ENCODE assay signal across 13 cellular contexts in genomic region chr17:10251212-10251948, GRCh38. TPM values are rescaled to one million over a fixed set of nuclear protein-coding genes. Genes with fewer than 3 reads are reported as not detected.
A peak's percentile ranks its signal among the peaks of the same experiment; 100 is the strongest.
DNase-seq lines count a peak whose midpoint lies in the region; ATAC-seq and TF ChIP-seq lines count a peak whose summit lies in the region.
"Had no signal": no experiment of that assay in that cellular context is flagged by ENCODE, and none has a peak within 500 bp of the region (broad histone marks: within the 10 kb centered on the region; RNA-seq: fewer than 3 reads in every experiment).

No MANE protein-coding gene starts in this region.

- no peaks in the 10 kb centered on the region for H4K20me1 ChIP-seq in GM23338 (replicated peaks; ENCODE audit: insufficient read depth)

- intact Hi-C loops in body of pancreas (cut with DNase I): no loop called here

- WGBS in body of pancreas, 2 donors: 49 to 50% methylated on average over 11 of the region's 11 CpGs

- peak; percentile 40 to 58 for ATAC-seq in activated T-cell treated with anti-CD3 and anti-CD28 coated beads, Interleukin-2, amount 50 U/mL, for 72 hours (replicated peaks in 1 of 2)
- no peak for ATAC-seq in GM23338
- peak; percentile 92 for ATAC-seq in HG03457 (IDR thresholded peaks at IDR 0.05; ENCODE audit: unreplicated experiment)
- peak; percentile 98 for ATAC-seq in stimulated activated naive B cell treated with anti-CD40 and anti-IgM and Interleukin-4, amounts not matched to agents 10 μg/mL and 1 μg/mL and 100 μg/mL, for 72 hours (replicated peaks)
- ATAC-seq in body of pancreas: no peak

- no peak overlapping the region for H3K4me3 Mint-ChIP-seq in activated T-cell treated with anti-CD3 and anti-CD28 coated beads, Interleukin-2, amount 50 U/mL, for 72 hours
- H3K4me3 Mint-ChIP-seq in activated T-cell treated with anti-CD3 and anti-CD28 coated beads, Interleukin-2, amount 50 U/mL, for 24 hours: no peak overlapping the region
- no peak overlapping the region for H3K4me3 Mint-ChIP-seq in GM23338
- peak overlapping the region; percentile 37 to 64 for H3K4me3 Mint-ChIP-seq in stimulated activated naive B cell treated with anti-CD40 and anti-IgM and Interleukin-4, amounts not matched to agents 10 μg/mL and 1 μg/mL and 100 μg/mL, for 72 hours
- H3K4me3 Mint-ChIP-seq: nephron; T-helper 1 cell treated with Interleukin-12 subunit alpha and Interleukin-12 subunit beta and Interleukin-4 antibody, amounts not matched to agents 30 μg/mL and 1 μg/mL, for 36 hours had no signal

- no peaks in the 10 kb centered on the region for H3K27me3 ChIP-seq in GM23338 (ENCODE audit: insufficient read depth)
- H3K27me3 ChIP-seq in body of pancreas: no peaks in the 10 kb centered on the region
- H3K27me3 ChIP-seq: hepatocyte had no signal

- H3K4me1 ChIP-seq in GM23338 (ENCODE audit: insufficient read depth) (no peaks in the 10 kb centered on the region), body of pancreas (no peaks in the 10 kb centered on the region)

- TF ChIP-seq POLR2A in body of pancreas (IDR thresholded peaks at IDR 0.05): no peak

- DNase-seq in activated T-cell treated with anti-CD3 and anti-CD28 coated beads, Interleukin-2, amount 50 U/mL, for 72 hours: no peak
- DNase-seq in activated T-cell treated with anti-CD3 and anti-CD28 coated beads, Interleukin-2, amount 50 U/mL, for 24 hours: no peak
- DNase-seq in GM23338 (ENCODE audit: low spot score): no peak
- DNase-seq in stimulated activated naive B cell treated with anti-CD40 and anti-IgM and Interleukin-4, amounts not matched to agents 10 μg/mL and 1 μg/mL and 100 μg/mL, for 72 hours: peak; percentile 55
- DNase-seq in activated T-cell treated with anti-CD3 and anti-CD28 coated beads, Interleukin-2, amount 50 U/mL, for 1 hour: no peak
- no peak for DNase-seq in body of pancreas
- DNase-seq in NCI-H345 treated with DMSO at 0.1 percent for 48 hours (lab: John Stamatoyannopoulos, UW; ENCODE audit: unreplicated experiment): no peak
- DNase-seq: stimulated activated CD4-positive, alpha-beta T cell treated with anti-CD3 and anti-CD28 coated beads, Interleukin-4, amount 100 ng/mL, for 1 hour had no signal

- H3K4me3 ChIP-seq in GM23338 (no peak overlapping the region), body of pancreas (no peak overlapping the region)
- H3K4me3 ChIP-seq: hepatocyte had no signal

- no peak overlapping the region for H3K27ac Mint-ChIP-seq in activated T-cell treated with anti-CD3 and anti-CD28 coated beads, Interleukin-2, amount 50 U/mL, for 72 hours
- no peak overlapping the region for H3K27ac Mint-ChIP-seq in activated T-cell treated with anti-CD3 and anti-CD28 coated beads, Interleukin-2, amount 50 U/mL, for 24 hours
- no peak overlapping the region for H3K27ac Mint-ChIP-seq in GM23338
- peak overlapping the region; percentile 92 for H3K27ac Mint-ChIP-seq in stimulated activated naive B cell treated with anti-CD40 and anti-IgM and Interleukin-4, amounts not matched to agents 10 μg/mL and 1 μg/mL and 100 μg/mL, for 72 hours
- H3K27ac Mint-ChIP-seq: activated T-helper 2 cell treated with anti-CD3 and anti-CD28 coated beads, Interferon-gamma antibody, Interleukin-2, Interleukin-4, amounts not matched to agents 10 μg/mL and 5 μg/mL and 100 μg/mL, durations not matched to agents 14 hours and 24 hours and 36 hours; nephron; T-helper 1 cell treated with Interleukin-12 subunit alpha and Interleukin-12 subunit beta and Interleukin-4 antibody, amounts not matched to agents 30 μg/mL and 1 μg/mL, for 36 hours had no signal

- H3K9me3 Mint-ChIP-seq in activated T-cell treated with anti-CD3 and anti-CD28 coated beads, Interleukin-2, amount 50 U/mL, for 72 hours: no peaks in the 10 kb centered on the region
- H3K9me3 Mint-ChIP-seq in activated T-cell treated with anti-CD3 and anti-CD28 coated beads, Interleukin-2, amount 50 U/mL, for 24 hours: no peaks in the 10 kb centered on the region
- H3K9me3 Mint-ChIP-seq in GM23338: no peaks in the 10 kb centered on the region
- peaks cover 0 to 4% of the 10 kb centered on the region in 2 donors for H3K9me3 Mint-ChIP-seq in stimulated activated naive B cell treated with anti-CD40 and anti-IgM and Interleukin-4, amounts not matched to agents 10 μg/mL and 1 μg/mL and 100 μg/mL, for 72 hours
- H3K9me3 Mint-ChIP-seq: activated T-helper 2 cell treated with anti-CD3 and anti-CD28 coated beads, Interferon-gamma antibody, Interleukin-2, Interleukin-4, amounts not matched to agents 10 μg/mL and 5 μg/mL and 100 μg/mL, durations not matched to agents 14 hours and 24 hours and 36 hours; nephron; T-helper 1 cell treated with Interleukin-12 subunit alpha and Interleukin-12 subunit beta and Interleukin-4 antibody, amounts not matched to agents 30 μg/mL and 1 μg/mL, for 36 hours had no signal

- no peaks in the 10 kb centered on the region for H3K9me3 ChIP-seq in body of pancreas

- H3F3A ChIP-seq in GM23338 (replicated peaks; ENCODE audit: low read depth): no peaks in the 10 kb centered on the region

- no peak overlapping the region for H3K4me2 ChIP-seq in GM23338
- H3K4me2 ChIP-seq: hepatocyte had no signal

- no peaks in the 10 kb centered on the region for H3K4me1 Mint-ChIP-seq in activated T-cell treated with anti-CD3 and anti-CD28 coated beads, Interleukin-2, amount 50 U/mL, for 72 hours (ENCODE audit: low read depth)
- peaks cover 10% of the 10 kb centered on the region for H3K4me1 Mint-ChIP-seq in activated T-cell treated with anti-CD3 and anti-CD28 coated beads, Interleukin-2, amount 50 U/mL, for 24 hours (ENCODE audit: low read depth)
- no peaks in the 10 kb centered on the region for H3K4me1 Mint-ChIP-seq in GM23338
- peaks cover 11 to 19% of the 10 kb centered on the region in 2 donors for H3K4me1 Mint-ChIP-seq in stimulated activated naive B cell treated with anti-CD40 and anti-IgM and Interleukin-4, amounts not matched to agents 10 μg/mL and 1 μg/mL and 100 μg/mL, for 72 hours

- TF ChIP-seq CTCF in GM23338 (conservative IDR thresholded peaks at IDR 0.05; ENCODE audit: low read depth in 2 of 2): no peak
- TF ChIP-seq CTCF in body of pancreas (IDR thresholded peaks at IDR 0.05): no peak

- H3K79me2 ChIP-seq in GM23338 (replicated peaks; ENCODE audit: insufficient read depth): no peaks in the 10 kb centered on the region
- H3K79me2 ChIP-seq: hepatocyte had no signal

- H3K36me3 ChIP-seq in GM23338 (ENCODE audit: insufficient read depth): no peaks in the 10 kb centered on the region
- no peaks in the 10 kb centered on the region for H3K36me3 ChIP-seq in body of pancreas (replicated peaks in 1 of 2; ENCODE audit: insufficient read depth in 1 of 2, low read depth in 2 of 2)

- peaks cover 10% of the 10 kb centered on the region; the same call in 1 of the 2 replicates for H3K9me2 ChIP-seq in GM23338 (ENCODE audit: insufficient read depth)

- H3K27me3 Mint-ChIP-seq in activated T-cell treated with anti-CD3 and anti-CD28 coated beads, Interleukin-2, amount 50 U/mL, for 72 hours (ENCODE audit: low read depth): peaks cover 4% of the 10 kb centered on the region
- H3K27me3 Mint-ChIP-seq in activated T-cell treated with anti-CD3 and anti-CD28 coated beads, Interleukin-2, amount 50 U/mL, for 24 hours: peaks cover 6% of the 10 kb centered on the region
- no peaks in the 10 kb centered on the region for H3K27me3 Mint-ChIP-seq in GM23338 (ENCODE audit: insufficient read depth, low read depth, poor library complexity)
- H3K27me3 Mint-ChIP-seq in stimulated activated naive B cell treated with anti-CD40 and anti-IgM and Interleukin-4, amounts not matched to agents 10 μg/mL and 1 μg/mL and 100 μg/mL, for 72 hours: peaks cover 12 to 21% of the 10 kb centered on the region in 2 donors

- H3K27ac ChIP-seq in GM23338 (ENCODE audit: low read depth) (no peak overlapping the region), body of pancreas (no peak overlapping the region)
- H3K27ac ChIP-seq: hepatocyte had no signal

- H2AFZ ChIP-seq in GM23338: no peak overlapping the region
- H2AFZ ChIP-seq: hepatocyte had no signal

- no peaks in the 10 kb centered on the region for H3K36me3 Mint-ChIP-seq in activated T-cell treated with anti-CD3 and anti-CD28 coated beads, Interleukin-2, amount 50 U/mL, for 72 hours (ENCODE audit: insufficient read depth in 2 of 2)
- H3K36me3 Mint-ChIP-seq in activated T-cell treated with anti-CD3 and anti-CD28 coated beads, Interleukin-2, amount 50 U/mL, for 24 hours (ENCODE audit: low read depth): no peaks in the 10 kb centered on the region
- no peaks in the 10 kb centered on the region for H3K36me3 Mint-ChIP-seq in GM23338 (ENCODE audit: low read depth)
- no peaks in the 10 kb centered on the region for H3K36me3 Mint-ChIP-seq in stimulated activated naive B cell treated with anti-CD40 and anti-IgM and Interleukin-4, amounts not matched to agents 10 μg/mL and 1 μg/mL and 100 μg/mL, for 72 hours

TF ChIP-seq in GM23338, 12 proteins besides CTCF, POLR2A, EP300 and RAD21 (continues in another document):
- TF ChIP-seq, protein P1, sequence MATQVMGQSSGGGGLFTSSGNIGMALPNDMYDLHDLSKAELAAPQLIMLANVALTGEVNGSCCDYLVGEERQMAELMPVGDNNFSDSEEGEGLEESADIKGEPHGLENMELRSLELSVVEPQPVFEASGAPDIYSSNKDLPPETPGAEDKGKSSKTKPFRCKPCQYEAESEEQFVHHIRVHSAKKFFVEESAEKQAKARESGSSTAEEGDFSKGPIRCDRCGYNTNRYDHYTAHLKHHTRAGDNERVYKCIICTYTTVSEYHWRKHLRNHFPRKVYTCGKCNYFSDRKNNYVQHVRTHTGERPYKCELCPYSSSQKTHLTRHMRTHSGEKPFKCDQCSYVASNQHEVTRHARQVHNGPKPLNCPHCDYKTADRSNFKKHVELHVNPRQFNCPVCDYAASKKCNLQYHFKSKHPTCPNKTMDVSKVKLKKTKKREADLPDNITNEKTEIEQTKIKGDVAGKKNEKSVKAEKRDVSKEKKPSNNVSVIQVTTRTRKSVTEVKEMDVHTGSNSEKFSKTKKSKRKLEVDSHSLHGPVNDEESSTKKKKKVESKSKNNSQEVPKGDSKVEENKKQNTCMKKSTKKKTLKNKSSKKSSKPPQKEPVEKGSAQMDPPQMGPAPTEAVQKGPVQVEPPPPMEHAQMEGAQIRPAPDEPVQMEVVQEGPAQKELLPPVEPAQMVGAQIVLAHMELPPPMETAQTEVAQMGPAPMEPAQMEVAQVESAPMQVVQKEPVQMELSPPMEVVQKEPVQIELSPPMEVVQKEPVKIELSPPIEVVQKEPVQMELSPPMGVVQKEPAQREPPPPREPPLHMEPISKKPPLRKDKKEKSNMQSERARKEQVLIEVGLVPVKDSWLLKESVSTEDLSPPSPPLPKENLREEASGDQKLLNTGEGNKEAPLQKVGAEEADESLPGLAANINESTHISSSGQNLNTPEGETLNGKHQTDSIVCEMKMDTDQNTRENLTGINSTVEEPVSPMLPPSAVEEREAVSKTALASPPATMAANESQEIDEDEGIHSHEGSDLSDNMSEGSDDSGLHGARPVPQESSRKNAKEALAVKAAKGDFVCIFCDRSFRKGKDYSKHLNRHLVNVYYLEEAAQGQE (IDR thresholded peaks at IDR 0.05; ENCODE audit: unreplicated experiment): peak; percentile 71
- TF ChIP-seq CREB1 (CRISPR knock-in tag; IDR thresholded peaks at IDR 0.05; ENCODE audit: low read depth): no peak

RNA-seq across cellular contexts. Expression of gene GAS7, which starts 53.0 kb away (rescaled TPM):
- 1 to 10 TPM in 1 of 2 donors, under 1 TPM in 1; 0.72 to 1.3 TPM for total RNA-seq in activated T-cell treated with anti-CD3 and anti-CD28 coated beads, Interleukin-2, amount 50 U/mL, for 72 hours
- total RNA-seq in GM23338 (2014; rRNA removed; shearing (Covaris generic)): 7.5 and 10.7 TPM in 2 replicates
- polyA plus RNA-seq in GM23338 (2016; fragmentation: Nextera tagmentation; extraction: Ambion mirVana): 1.9 TPM in 2 replicates
- total RNA-seq in body of pancreas: 10 to 100 TPM in 1 of 2 donors, 1 to 10 TPM in 1; 8.0 to 20.1 TPM

Comparison
In these comparisons a context has a peak if more than half of its experiments do, and no peak if none do; other contexts are left out.
1. ATAC-seq: peak in activated T-cell treated with anti-CD3 and anti-CD28 coated beads, Interleukin-2, amount 50 U/mL, for 72 hours (2 of 2), HG03457 (single experiment) and stimulated activated naive B cell treated with anti-CD40 and anti-IgM and Interleukin-4, amounts not matched to agents 10 μg/mL and 1 μg/mL and 100 μg/mL, for 72 hours (2 of 2); none in GM23338 (single experiment) and body of pancreas (single experiment).
2. H3K4me3 Mint-ChIP-seq: peak in stimulated activated naive B cell treated with anti-CD40 and anti-IgM and Interleukin-4, amounts not matched to agents 10 μg/mL and 1 μg/mL and 100 μg/mL, for 72 hours (2 of 2); none in activated T-cell treated with anti-CD3 and anti-CD28 coated beads, Interleukin-2, amount 50 U/mL, for 72 hours (0 of 2), activated T-cell treated with anti-CD3 and anti-CD28 coated beads, Interleukin-2, amount 50 U/mL, for 24 hours (single experiment) and GM23338 (single experiment).